In genomic region chr1:169160845-169161511, GRCh38 we compare ENCODE assay signal across 1 cellular context.
A peak's percentile ranks its signal among the peaks of the same experiment; 100 is the strongest.
TF ChIP-seq lines count a peak whose summit lies in the region.

No MANE protein-coding gene starts in this region.

TF ChIP-seq in SK-N-SH, 30 proteins besides CTCF, POLR2A, EP300 and RAD21 (continued from another document):
- TF ChIP-seq ZBTB33 (IDR thresholded peaks at IDR 0.05; ENCODE audit: borderline replicate concordance, low read depth) (no peak), MXI1 (IDR thresholded peaks at IDR 0.05; ENCODE audit: low read depth, low read length) (no peak), TEAD4 (IDR thresholded peaks at IDR 0.05; ENCODE audit: borderline replicate concordance, insufficient read depth) (no peak), PBX3 (IDR thresholded peaks at IDR 0.05) (peak; percentile 69), NFIC (IDR thresholded peaks at IDR 0.05; ENCODE audit: borderline replicate concordance) (peak; percentile 45), REST (IDR thresholded peaks at IDR 0.05; ENCODE audit: low read depth, low read length) (no peak), SMC3 (IDR thresholded peaks at IDR 0.05; ENCODE audit: low read depth, low read length) (no peak), RCOR1 (IDR thresholded peaks at IDR 0.05; ENCODE audit: low read length) (no peak), YY1 (IDR thresholded peaks at IDR 0.05; ENCODE audit: low read depth) (no peak)
